In the genomic region with DNA sequence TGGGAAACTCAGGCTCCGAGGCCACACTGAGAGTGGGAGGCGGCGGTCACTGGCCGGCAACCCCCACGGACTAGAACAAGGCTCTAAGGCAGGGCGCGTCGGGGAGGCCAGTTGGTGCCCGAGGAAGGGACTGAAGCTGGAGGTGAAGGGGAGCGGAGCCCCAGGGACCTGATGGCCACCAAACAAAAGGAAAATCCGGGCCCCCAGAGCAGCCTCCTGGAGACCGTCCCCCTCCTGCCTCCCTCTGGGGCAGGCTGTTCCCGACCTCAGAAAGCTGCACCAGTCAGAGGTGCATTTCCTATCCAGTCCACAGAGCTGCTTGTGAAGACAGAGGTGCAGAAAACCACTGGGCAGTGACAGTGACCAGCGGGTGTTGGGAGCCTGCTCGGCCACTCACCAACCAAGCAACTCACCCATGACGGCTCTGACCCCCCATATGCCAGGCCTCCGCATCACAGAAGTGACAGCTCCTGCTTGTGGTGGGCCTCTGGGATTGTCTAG, we compare ENCODE assay signal across 20 cellular contexts.
"Had no signal": no experiment of that assay in that cellular context is flagged by ENCODE, and none has a peak within 500 bp of the region (broad histone marks: within the 10 kb centered on the region; RNA-seq: fewer than 3 reads in every experiment).

No MANE protein-coding gene starts in this region.

- H3K4me3 ChIP-seq: breast epithelium, esophagus muscularis mucosa, ovary, prostate gland, testis, transverse colon had no signal

- H3K36me3 ChIP-seq: breast epithelium, esophagus muscularis mucosa, neutrophil, ovary, prostate gland, transverse colon had no signal

- H3K27ac ChIP-seq: breast epithelium, esophagus muscularis mucosa, foreskin keratinocyte, neutrophil, ovary, prostate gland, testis, transverse colon had no signal

- H3K9me3 ChIP-seq: breast epithelium, esophagus muscularis mucosa, neutrophil, ovary, prostate gland, testis, transverse colon had no signal

- H3K27me3 ChIP-seq: breast epithelium, ovary, testis, transverse colon had no signal

- DNase-seq: activated B cell treated with CpG ODN at 0.5 μM for 24 hours; activated gamma-delta T cell treated with Interleukin-2 at 50 U/mL for 16 hours; activated naive CD4-positive, alpha-beta T cell treated with anti-CD3 and anti-CD28 coated beads, Interleukin-2, amount 50 U/mL, for 16 hours; activated T-cell treated with anti-CD3 and anti-CD28 coated beads, Interleukin-2, amount 50 U/mL, for 1 hour; amygdala; dermis blood vessel endothelial cell; effector CD4-positive, alpha-beta T cell; foreskin keratinocyte; midbrain; naive thymus-derived CD4-positive, alpha-beta T cell; retina; stimulated activated naive CD8-positive, alpha-beta T cell treated with anti-CD3 and anti-CD28 coated beads, Interleukin-15, Interleukin-2, amounts not matched to agents 100 U/mL and 50 U/mL, for 24 hours; T-cell; testis; transverse colon had no signal

- ATAC-seq: foreskin keratinocyte; naive thymus-derived CD4-positive, alpha-beta T cell; stimulated activated naive CD8-positive, alpha-beta T cell treated with anti-CD3 and anti-CD28 coated beads, Interleukin-15, Interleukin-2, amounts not matched to agents 100 U/mL and 50 U/mL, for 24 hours; T-cell had no signal

- H3K4me1 ChIP-seq: breast epithelium, foreskin keratinocyte, prostate gland, transverse colon had no signal
